In the genomic region with DNA sequence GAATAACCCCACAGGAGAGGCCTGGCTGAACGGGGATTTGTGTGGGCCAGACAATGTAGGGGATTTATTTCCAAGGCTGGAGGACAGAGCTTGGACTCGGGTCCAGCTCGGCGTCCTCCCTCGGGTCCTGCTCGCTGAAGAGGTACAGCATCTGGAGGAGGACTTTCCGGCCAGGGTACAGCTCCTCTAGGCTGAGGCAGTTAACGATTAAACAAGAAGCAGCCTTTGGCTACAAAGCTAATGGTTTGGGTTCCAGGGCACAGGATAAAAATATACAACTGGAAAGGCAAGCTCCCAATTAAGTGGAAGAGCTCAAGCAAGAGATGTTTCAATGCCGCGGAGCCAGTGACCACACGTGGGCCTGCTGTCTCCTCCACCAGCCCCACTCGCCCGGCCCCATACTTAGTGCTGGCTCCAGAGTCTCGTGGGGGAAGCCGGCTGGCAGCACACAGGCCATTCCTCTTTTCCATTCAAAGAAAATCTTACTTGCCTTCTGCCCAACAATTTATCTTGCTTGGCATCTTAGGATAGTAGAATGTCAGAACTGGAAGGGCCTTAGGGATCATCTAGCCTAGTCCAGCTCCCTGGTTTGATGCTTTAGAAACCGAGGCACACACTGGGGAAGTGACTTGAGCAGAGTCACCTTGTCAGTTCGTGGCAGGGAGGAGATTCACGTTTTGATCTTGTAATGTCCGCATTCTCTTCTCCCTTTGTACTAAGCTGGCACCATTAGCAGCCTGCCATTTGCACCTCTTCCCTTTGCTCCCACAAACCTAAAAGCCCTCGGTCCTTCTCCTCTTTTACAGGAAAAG, we compare ENCODE assay signal across 18 cellular contexts.
DNase-seq lines count a peak whose midpoint lies in the region; ATAC-seq and TF ChIP-seq lines count a peak whose summit lies in the region.
"Had no signal": no experiment of that assay in that cellular context is flagged by ENCODE, and none has a peak within 500 bp of the region (broad histone marks: within the 10 kb centered on the region; RNA-seq: fewer than 3 reads in every experiment).

No MANE protein-coding gene starts in this region.

- no peak overlapping the region for H3K27ac Mint-ChIP-seq in CD14-positive monocyte
- H3K27ac Mint-ChIP-seq: activated naive CD8-positive, alpha-beta T cell treated with anti-CD3 and anti-CD28 coated beads, Interleukin-2, amount 50 U/mL, for 24 hours; activated T-cell treated with anti-CD3 and anti-CD28 coated beads, Interleukin-2, amount 50 U/mL, for 24 hours; dendritic cell treated with granulocyte-macrophage colony-stimulating factor and Interleukin-4, amounts not matched to agents 40 ng/mL and 50 ng/mL, for 4 days; natural killer cell treated with Interleukin-12 subunit alpha and Interleukin-12 subunit beta and Interleukin-15 and Interleukin-18, amount 100 ng/mL, for 72 hours; stimulated activated naive CD8-positive, alpha-beta T cell treated with anti-CD3 and anti-CD28 coated beads, Interleukin-15, Interleukin-2, amounts not matched to agents 100 ng/mL and 50 ng/mL, for 24 hours had no signal

- TF ChIP-seq POLR2A in heart left ventricle (IDR thresholded peaks at IDR 0.05) = no peak

- H3K9me3 ChIP-seq in heart left ventricle (no peaks in the 10 kb centered on the region), muscle layer of duodenum (ENCODE audit: control insufficient read depth in 1 of 2, low read length in 2 of 2) (no peaks in the 10 kb centered on the region), tibial artery (no peaks in the 10 kb centered on the region)

- no peak overlapping the region for H3K4me3 Mint-ChIP-seq in CD14-positive monocyte
- H3K4me3 Mint-ChIP-seq: activated naive CD8-positive, alpha-beta T cell treated with anti-CD3 and anti-CD28 coated beads, Interleukin-2, amount 50 U/mL, for 24 hours; activated T-cell treated with anti-CD3 and anti-CD28 coated beads, Interleukin-2, amount 50 U/mL, for 24 hours; dendritic cell treated with granulocyte-macrophage colony-stimulating factor and Interleukin-4, amounts not matched to agents 40 ng/mL and 50 ng/mL, for 4 days; natural killer cell treated with Interleukin-12 subunit alpha and Interleukin-12 subunit beta and Interleukin-15 and Interleukin-18, amount 100 ng/mL, for 72 hours; stimulated activated naive CD8-positive, alpha-beta T cell treated with anti-CD3 and anti-CD28 coated beads, Interleukin-15, Interleukin-2, amounts not matched to agents 100 ng/mL and 50 ng/mL, for 24 hours had no signal

- intact Hi-C loops in heart left ventricle (cut with DNase I) = loop anchor here in 3 of 10 donors (5.0 to 10.0 kb wide), 3 partner anchors 61 to 309 kb away; no protein-coding TSS in a partner anchor
- intact Hi-C loops in tibial artery (cut with DNase I; ENCODE audit: low total_unique reads) = no loop called here
- intact Hi-C loops in CD14-positive monocyte (cut with micrococcal nuclease) = no loop called here

- peak overlapping the region; percentile 64 for H3K27ac ChIP-seq in angular gyrus (ENCODE audit: low read depth, low read length)
- peak overlapping the region; percentile 41 to 81 (median 64) for H3K27ac ChIP-seq in heart left ventricle
- peak overlapping the region; percentile 61 for H3K27ac ChIP-seq in muscle layer of duodenum (ENCODE audit: low read length)
- peak overlapping the region; percentile 79 to 83 for H3K27ac ChIP-seq in tibial artery

- H3K36me3 Mint-ChIP-seq in CD14-positive monocyte = no peaks in the 10 kb centered on the region
- H3K36me3 Mint-ChIP-seq: natural killer cell treated with Interleukin-12 subunit alpha and Interleukin-12 subunit beta and Interleukin-15 and Interleukin-18, amount 100 ng/mL, for 72 hours had no signal

- H3K4me1 ChIP-seq in heart left ventricle (peaks cover 7 to 31% (median 24%) of the 10 kb centered on the region in 12 donors), muscle layer of duodenum (ENCODE audit: control insufficient read depth in 1 of 2, insufficient read depth in 2 of 2, low read length in 2 of 2) (peaks cover 6 to 17% of the 10 kb centered on the region in 2 donors), tibial artery (peaks cover 3 to 47% (median 29%) of the 10 kb centered on the region in 4 donors)

- no peak for TF ChIP-seq CTCF in heart left ventricle (IDR thresholded peaks at IDR 0.05)
- TF ChIP-seq CTCF in tibial artery (IDR thresholded peaks at IDR 0.05) = no peak
- TF ChIP-seq CTCF in CD14-positive monocyte (IDR thresholded peaks at IDR 0.05) = no peak

- ATAC-seq in heart left ventricle (peak; percentile 39 to 73 (median 54)), HG02678 (IDR thresholded peaks at IDR 0.05; ENCODE audit: unreplicated experiment) (no peak), GM18909 (IDR thresholded peaks at IDR 0.05; ENCODE audit: poor library complexity, unreplicated experiment) (no peak)
- ATAC-seq: activated naive CD8-positive, alpha-beta T cell treated with anti-CD3 and anti-CD28 coated beads, Interleukin-2, amount 50 U/mL, for 24 hours; natural killer cell treated with Interleukin-12 subunit alpha and Interleukin-12 subunit beta and Interleukin-15 and Interleukin-18, amount 100 ng/mL, for 72 hours had no signal

- H3K27me3 Mint-ChIP-seq in CD14-positive monocyte (ENCODE audit: low read depth in 3 of 3) = peaks cover 0 to 1% (median 0%) of the 10 kb centered on the region in 3 donors
- H3K27me3 Mint-ChIP-seq: activated naive CD8-positive, alpha-beta T cell treated with anti-CD3 and anti-CD28 coated beads, Interleukin-2, amount 50 U/mL, for 24 hours; activated T-cell treated with anti-CD3 and anti-CD28 coated beads, Interleukin-2, amount 50 U/mL, for 24 hours; dendritic cell treated with granulocyte-macrophage colony-stimulating factor and Interleukin-4, amounts not matched to agents 40 ng/mL and 50 ng/mL, for 4 days; natural killer cell treated with Interleukin-12 subunit alpha and Interleukin-12 subunit beta and Interleukin-15 and Interleukin-18, amount 100 ng/mL, for 72 hours; stimulated activated naive CD8-positive, alpha-beta T cell treated with anti-CD3 and anti-CD28 coated beads, Interleukin-15, Interleukin-2, amounts not matched to agents 100 ng/mL and 50 ng/mL, for 24 hours had no signal

- no peaks in the 10 kb centered on the region for H3K36me3 ChIP-seq in heart left ventricle
- H3K36me3 ChIP-seq in muscle layer of duodenum (ENCODE audit: control insufficient read depth in 1 of 2, insufficient read depth in 2 of 2, low read length in 2 of 2) = no peaks in the 10 kb centered on the region
- no peaks in the 10 kb centered on the region for H3K36me3 ChIP-seq in tibial artery

- peak; percentile 30 to 72 (median 59) for DNase-seq in heart left ventricle
- DNase-seq in tibial artery = no peak
- no peak for DNase-seq in CD14-positive monocyte (ENCODE audit: low spot score)
- no peak for DNase-seq in NCI-H510A treated with DMSO at 0.1 percent for 48 hours (lab: John Stamatoyannopoulos, UW)
- DNase-seq: activated CD4-positive, alpha-beta T cell treated with anti-CD3 and anti-CD28 coated beads for 48 hours; activated naive CD8-positive, alpha-beta T cell treated with anti-CD3 and anti-CD28 coated beads, Interleukin-2, amount 50 U/mL, for 24 hours; activated T-cell treated with anti-CD3 and anti-CD28 coated beads, Interleukin-2, amount 50 U/mL, for 24 hours; H7; NCI-H2029 treated with DMSO at 0.1 percent for 48 hours; NCI-H82; T-helper 2 cell had no signal

- no peaks in the 10 kb centered on the region for H3K4me1 Mint-ChIP-seq in CD14-positive monocyte
- H3K4me1 Mint-ChIP-seq: activated naive CD8-positive, alpha-beta T cell treated with anti-CD3 and anti-CD28 coated beads, Interleukin-2, amount 50 U/mL, for 24 hours had no signal

- H3K4me3 ChIP-seq in heart left ventricle (peak overlapping the region in 1 of 12 donors; percentile 5), muscle layer of duodenum (ENCODE audit: low read depth in 1 of 2, low read length in 2 of 2) (no peak overlapping the region), tibial artery (no peak overlapping the region)

- H3K27me3 ChIP-seq in heart left ventricle (no peaks in the 10 kb centered on the region), muscle layer of duodenum (ENCODE audit: low read depth, low read length) (no peaks in the 10 kb centered on the region), tibial artery (no peaks in the 10 kb centered on the region)

- WGBS in heart left ventricle, 4 donors = 47 to 60% (median 56%) methylated on average over 20 of the region's 20 CpGs

- peaks cover 0 to 2% (median 0%) of the 10 kb centered on the region in 7 donors for H3K9me3 Mint-ChIP-seq in CD14-positive monocyte
- H3K9me3 Mint-ChIP-seq: activated naive CD8-positive, alpha-beta T cell treated with anti-CD3 and anti-CD28 coated beads, Interleukin-2, amount 50 U/mL, for 24 hours; activated T-cell treated with anti-CD3 and anti-CD28 coated beads, Interleukin-2, amount 50 U/mL, for 24 hours; dendritic cell treated with granulocyte-macrophage colony-stimulating factor and Interleukin-4, amounts not matched to agents 40 ng/mL and 50 ng/mL, for 4 days; natural killer cell treated with Interleukin-12 subunit alpha and Interleukin-12 subunit beta and Interleukin-15 and Interleukin-18, amount 100 ng/mL, for 72 hours; stimulated activated naive CD8-positive, alpha-beta T cell treated with anti-CD3 and anti-CD28 coated beads, Interleukin-15, Interleukin-2, amounts not matched to agents 100 ng/mL and 50 ng/mL, for 24 hours had no signal

Comparison
In these comparisons a context has a peak if more than half of its experiments do, and no peak if none do; other contexts are left out.
1. ATAC-seq: peak in heart left ventricle (4 of 4); none in HG02678 (single experiment) and GM18909 (single experiment).
2. DNase-seq: peak in heart left ventricle (5 of 5); none in tibial artery (0 of 2), CD14-positive monocyte (single experiment) and NCI-H510A treated with DMSO at 0.1 percent for 48 hours (single experiment).
3. Peak in every context shown above with its lines, with median percentiles within 50 percentile points of each other: H3K27ac ChIP-seq.